1 cellular context compared by ENCODE assay signal in the genomic region with DNA sequence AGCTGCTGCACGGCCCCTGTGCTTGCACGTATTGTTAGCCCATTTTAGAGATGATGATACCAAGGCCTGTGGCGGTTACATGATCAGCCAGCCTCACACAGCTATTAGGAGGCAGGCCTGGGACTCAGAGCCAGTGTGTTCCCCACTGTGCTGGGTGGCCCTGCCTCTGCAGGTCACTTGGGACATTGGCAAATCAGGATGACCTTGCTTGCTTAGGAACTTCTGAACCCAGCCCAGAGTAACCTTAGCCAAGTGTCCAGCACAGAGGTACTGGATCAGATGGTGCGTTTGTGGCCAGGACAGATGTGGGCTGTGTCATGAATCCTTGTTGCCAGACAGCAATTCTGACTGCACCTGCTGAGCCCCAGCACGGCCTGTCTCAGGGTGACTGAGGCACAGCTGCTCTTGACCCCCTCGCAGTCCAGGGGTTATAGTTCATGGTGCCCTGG.
A peak's percentile ranks its signal among the peaks of the same experiment; 100 is the strongest.
TF ChIP-seq lines count a peak whose summit lies in the region.

No MANE protein-coding gene starts in this region.

TF ChIP-seq in HepG2, 621 proteins besides CTCF, POLR2A, EP300 and RAD21:
- no peak for TF ChIP-seq MTA1 (CRISPR knock-in tag; IDR thresholded peaks at IDR 0.05; ENCODE audit: borderline replicate concordance)
- TF ChIP-seq, protein P1, sequence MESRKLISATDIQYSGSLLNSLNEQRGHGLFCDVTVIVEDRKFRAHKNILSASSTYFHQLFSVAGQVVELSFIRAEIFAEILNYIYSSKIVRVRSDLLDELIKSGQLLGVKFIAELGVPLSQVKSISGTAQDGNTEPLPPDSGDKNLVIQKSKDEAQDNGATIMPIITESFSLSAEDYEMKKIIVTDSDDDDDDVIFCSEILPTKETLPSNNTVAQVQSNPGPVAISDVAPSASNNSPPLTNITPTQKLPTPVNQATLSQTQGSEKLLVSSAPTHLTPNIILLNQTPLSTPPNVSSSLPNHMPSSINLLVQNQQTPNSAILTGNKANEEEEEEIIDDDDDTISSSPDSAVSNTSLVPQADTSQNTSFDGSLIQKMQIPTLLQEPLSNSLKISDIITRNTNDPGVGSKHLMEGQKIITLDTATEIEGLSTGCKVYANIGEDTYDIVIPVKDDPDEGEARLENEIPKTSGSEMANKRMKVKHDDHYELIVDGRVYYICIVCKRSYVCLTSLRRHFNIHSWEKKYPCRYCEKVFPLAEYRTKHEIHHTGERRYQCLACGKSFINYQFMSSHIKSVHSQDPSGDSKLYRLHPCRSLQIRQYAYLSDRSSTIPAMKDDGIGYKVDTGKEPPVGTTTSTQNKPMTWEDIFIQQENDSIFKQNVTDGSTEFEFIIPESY (CRISPR knock-in tag; IDR thresholded peaks at IDR 0.05): peak; percentile 58; the same call in 1 of the 2 replicates
- TF ChIP-seq ZNF629 (CRISPR knock-in tag; conservative IDR thresholded peaks at IDR 0.05): peak; percentile 82
